2 cellular contexts compared by ENCODE assay signal in the genomic region with DNA sequence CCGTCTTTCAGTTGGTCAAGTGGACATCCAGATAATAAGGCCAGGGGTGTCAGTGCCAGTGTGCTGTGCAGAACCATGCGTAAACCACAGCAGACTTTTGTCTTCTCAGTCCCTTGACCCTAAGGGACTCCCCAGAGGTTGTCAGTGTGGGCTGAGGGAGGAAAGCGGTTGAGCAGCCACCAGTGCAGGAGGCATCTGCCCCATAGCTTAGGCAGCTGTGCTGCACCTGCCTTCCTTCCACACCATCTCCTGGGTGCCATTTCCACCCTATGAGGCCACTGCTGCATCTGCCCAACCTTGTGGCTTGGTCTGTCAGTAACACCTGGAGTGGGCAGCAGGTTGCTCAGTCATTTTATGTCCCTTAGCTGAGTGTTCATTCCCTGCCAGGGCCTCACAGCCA.
TF ChIP-seq lines count a peak whose summit lies in the region.

No MANE protein-coding gene starts in this region.

TF ChIP-seq in HepG2, 621 proteins besides CTCF, POLR2A, EP300 and RAD21:
- TF ChIP-seq, protein P1, sequence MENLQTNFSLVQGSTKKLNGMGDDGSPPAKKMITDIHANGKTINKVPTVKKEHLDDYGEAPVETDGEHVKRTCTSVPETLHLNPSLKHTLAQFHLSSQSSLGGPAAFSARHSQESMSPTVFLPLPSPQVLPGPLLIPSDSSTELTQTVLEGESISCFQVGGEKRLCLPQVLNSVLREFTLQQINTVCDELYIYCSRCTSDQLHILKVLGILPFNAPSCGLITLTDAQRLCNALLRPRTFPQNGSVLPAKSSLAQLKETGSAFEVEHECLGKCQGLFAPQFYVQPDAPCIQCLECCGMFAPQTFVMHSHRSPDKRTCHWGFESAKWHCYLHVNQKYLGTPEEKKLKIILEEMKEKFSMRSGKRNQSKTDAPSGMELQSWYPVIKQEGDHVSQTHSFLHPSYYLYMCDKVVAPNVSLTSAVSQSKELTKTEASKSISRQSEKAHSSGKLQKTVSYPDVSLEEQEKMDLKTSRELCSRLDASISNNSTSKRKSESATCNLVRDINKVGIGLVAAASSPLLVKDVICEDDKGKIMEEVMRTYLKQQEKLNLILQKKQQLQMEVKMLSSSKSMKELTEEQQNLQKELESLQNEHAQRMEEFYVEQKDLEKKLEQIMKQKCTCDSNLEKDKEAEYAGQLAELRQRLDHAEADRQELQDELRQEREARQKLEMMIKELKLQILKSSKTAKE (CRISPR knock-in tag; IDR thresholded peaks at IDR 0.05; ENCODE audit: borderline replicate concordance), result no peak
- TF ChIP-seq ASH2L (IDR thresholded peaks at IDR 0.05; ENCODE audit: insufficient read length, low read depth, low read length) (no peak), ZNF274 (CRISPR knock-in tag; IDR thresholded peaks at IDR 0.05) (0 out of 2 replicates have a peak, but pooled peaks have one; percentile 22), SAFB2 (CRISPR knock-in tag; IDR thresholded peaks at IDR 0.05; ENCODE audit: borderline replicate concordance, low read depth) (no peak)
- TF ChIP-seq, protein P2, sequence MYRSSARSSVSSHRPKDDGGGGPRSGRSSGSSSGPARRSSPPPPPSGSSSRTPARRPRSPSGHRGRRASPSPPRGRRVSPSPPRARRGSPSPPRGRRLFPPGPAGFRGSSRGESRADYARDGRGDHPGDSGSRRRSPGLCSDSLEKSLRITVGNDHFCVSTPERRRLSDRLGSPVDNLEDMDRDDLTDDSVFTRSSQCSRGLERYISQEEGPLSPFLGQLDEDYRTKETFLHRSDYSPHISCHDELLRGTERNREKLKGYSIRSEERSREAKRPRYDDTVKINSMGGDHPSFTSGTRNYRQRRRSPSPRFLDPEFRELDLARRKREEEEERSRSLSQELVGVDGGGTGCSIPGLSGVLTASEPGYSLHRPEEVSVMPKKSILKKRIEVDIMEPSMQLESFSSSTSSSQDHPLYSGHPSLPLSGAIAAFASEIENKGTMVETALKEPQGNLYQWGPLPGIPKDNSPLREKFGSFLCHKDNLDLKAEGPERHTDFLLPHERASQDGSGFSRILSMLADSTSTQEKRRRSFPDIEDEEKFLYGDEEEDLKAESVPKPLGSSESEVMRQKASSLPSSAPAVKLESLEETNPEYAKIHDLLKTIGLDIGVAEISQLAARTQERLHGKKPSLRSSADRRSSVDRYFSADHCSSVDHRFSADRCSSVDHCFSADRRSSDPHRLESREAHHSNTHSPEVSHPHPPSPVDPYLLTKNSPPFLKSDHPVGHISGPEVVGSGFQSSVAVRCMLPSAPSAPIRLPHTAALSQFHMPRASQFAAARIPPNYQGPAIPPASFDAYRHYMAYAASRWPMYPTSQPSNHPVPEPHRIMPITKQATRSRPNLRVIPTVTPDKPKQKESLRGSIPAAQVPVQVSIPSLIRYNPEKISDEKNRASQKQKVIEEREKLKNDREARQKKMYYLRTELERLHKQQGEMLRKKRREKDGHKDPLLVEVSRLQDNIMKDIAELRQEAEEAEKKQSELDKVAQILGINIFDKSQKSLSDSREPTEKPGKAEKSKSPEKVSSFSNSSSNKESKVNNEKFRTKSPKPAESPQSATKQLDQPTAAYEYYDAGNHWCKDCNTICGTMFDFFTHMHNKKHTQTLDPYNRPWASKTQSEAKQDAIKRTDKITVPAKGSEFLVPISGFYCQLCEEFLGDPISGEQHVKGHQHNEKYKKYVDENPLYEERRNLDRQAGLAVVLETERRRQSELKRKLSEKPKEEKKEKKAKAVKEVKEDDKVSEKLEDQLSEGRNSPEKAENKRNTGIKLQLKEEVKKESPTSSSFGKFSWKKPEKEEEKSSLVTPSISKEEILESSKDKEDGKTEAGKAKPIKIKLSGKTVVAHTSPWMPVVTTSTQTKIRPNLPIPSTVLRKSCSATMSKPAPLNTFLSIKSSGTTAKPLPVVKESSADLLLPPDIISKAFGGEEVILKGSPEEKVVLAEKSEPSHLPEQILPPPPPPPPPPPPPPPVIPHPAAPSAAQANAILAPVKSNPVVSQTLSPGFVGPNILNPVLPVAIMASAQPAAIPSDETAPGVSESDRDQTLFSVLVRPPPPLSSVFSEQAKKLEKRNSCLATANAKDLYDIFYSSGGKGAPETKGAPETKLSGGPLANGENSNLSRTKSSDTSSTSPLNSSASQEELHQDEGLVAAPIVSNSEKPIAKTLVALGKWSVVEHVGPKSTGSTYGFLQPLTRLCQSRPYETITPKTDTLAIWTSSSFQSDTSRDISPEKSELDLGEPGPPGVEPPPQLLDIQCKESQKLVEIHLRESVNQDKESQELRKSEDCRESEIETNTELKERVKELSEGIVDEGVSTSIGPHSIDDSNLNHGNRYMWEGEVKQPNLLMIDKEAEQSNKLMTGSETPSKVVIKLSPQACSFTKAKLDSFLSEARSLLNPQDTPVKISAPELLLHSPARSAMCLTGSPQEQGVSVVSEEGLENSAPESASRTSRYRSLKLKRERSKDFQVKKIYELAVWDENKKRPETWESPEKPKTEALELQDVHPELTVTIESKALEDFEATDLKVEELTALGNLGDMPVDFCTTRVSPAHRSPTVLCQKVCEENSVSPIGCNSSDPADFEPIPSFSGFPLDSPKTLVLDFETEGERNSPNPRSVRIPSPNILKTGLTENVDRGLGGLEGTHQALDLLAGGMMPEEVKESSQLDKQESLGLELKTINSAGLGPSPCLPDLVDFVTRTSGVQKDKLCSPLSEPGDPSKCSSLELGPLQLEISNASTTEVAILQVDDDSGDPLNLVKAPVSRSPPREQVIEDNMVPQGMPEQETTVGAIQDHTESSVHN (CRISPR knock-in tag; IDR thresholded peaks at IDR 0.05), result 0 out of 2 replicates have a peak, but pooled peaks have one; percentile 44
TF ChIP-seq in HepG2: peak in this region for 2.

TF ChIP-seq in WTC11, 78 proteins besides CTCF, POLR2A, EP300 and RAD21:
- no peak for TF ChIP-seq SOX15 (CRISPR knock-in tag; IDR thresholded peaks at IDR 0.05)
- no peak for TF ChIP-seq JUN (CRISPR knock-in tag; IDR thresholded peaks at IDR 0.05)
- TF ChIP-seq SP1 (CRISPR knock-in tag; conservative IDR thresholded peaks at IDR 0.05), result no peak
- TF ChIP-seq ZNF671 (CRISPR knock-in tag; IDR thresholded peaks at IDR 0.05), result no peak
- TF ChIP-seq, protein P3, sequence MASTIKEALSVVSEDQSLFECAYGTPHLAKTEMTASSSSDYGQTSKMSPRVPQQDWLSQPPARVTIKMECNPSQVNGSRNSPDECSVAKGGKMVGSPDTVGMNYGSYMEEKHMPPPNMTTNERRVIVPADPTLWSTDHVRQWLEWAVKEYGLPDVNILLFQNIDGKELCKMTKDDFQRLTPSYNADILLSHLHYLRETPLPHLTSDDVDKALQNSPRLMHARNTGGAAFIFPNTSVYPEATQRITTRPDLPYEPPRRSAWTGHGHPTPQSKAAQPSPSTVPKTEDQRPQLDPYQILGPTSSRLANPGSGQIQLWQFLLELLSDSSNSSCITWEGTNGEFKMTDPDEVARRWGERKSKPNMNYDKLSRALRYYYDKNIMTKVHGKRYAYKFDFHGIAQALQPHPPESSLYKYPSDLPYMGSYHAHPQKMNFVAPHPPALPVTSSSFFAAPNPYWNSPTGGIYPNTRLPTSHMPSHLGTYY (CRISPR knock-in tag; IDR thresholded peaks at IDR 0.05), result no peak
- no peak for TF ChIP-seq FOXK1 (CRISPR knock-in tag; IDR thresholded peaks at IDR 0.05)
